In genomic region chr5:14873093-14873492, GRCh38 we compare ENCODE assay signal across 10 cellular contexts. TPM values are rescaled to one million over a fixed set of nuclear protein-coding genes. Genes with fewer than 3 reads are reported as not detected.
DNase-seq lines count a peak whose midpoint lies in the region; ATAC-seq, FAIRE-seq and TF ChIP-seq lines count a peak whose summit lies in the region.
"Had no signal": no experiment of that assay in that cellular context is flagged by ENCODE, and none has a peak within 500 bp of the region (broad histone marks: within the 10 kb centered on the region; RNA-seq: fewer than 3 reads in every experiment).

No MANE protein-coding gene starts in this region.

- H4K20me1 ChIP-seq in PC-9 (ENCODE audit: insufficient read depth), result no peaks in the 10 kb centered on the region

- H3K79me2 ChIP-seq in PC-9 (ENCODE audit: low read depth), result no peaks in the 10 kb centered on the region

- H3K27ac ChIP-seq in CD8-positive, alpha-beta T cell (ENCODE audit: low read depth, low read length), result peak overlapping the region; percentile 63
- H3K27ac ChIP-seq in rectal smooth muscle tissue (ENCODE audit: low read depth, low read length), result peak overlapping the region; percentile 7
- no peak overlapping the region for H3K27ac ChIP-seq in PC-9
- no peak overlapping the region for H3K27ac ChIP-seq in small intestine (ENCODE audit: low read depth in 1 of 2, low read length in 1 of 2)
- H3K27ac ChIP-seq: HL-60 had no signal

- H3K27ac Mint-ChIP-seq in CD8-positive, alpha-beta T cell, result peak overlapping the region; percentile 49

- H3K9me3 ChIP-seq in CD8-positive, alpha-beta T cell (ENCODE audit: low read length), result no peaks in the 10 kb centered on the region
- H3K9me3 ChIP-seq in MG63, result no peaks in the 10 kb centered on the region
- no peaks in the 10 kb centered on the region for H3K9me3 ChIP-seq in PC-9 (ENCODE audit: insufficient read depth, low read depth)
- no peaks in the 10 kb centered on the region for H3K9me3 ChIP-seq in small intestine (ENCODE audit: control insufficient read depth, low read depth)

- no peaks in the 10 kb centered on the region for H3K27me3 Mint-ChIP-seq in CD8-positive, alpha-beta T cell (ENCODE audit: low read depth)

- H3K27me3 ChIP-seq in CD8-positive, alpha-beta T cell (ENCODE audit: insufficient read depth, low read length), result no peaks in the 10 kb centered on the region
- H3K27me3 ChIP-seq in MG63, result no peaks in the 10 kb centered on the region
- H3K27me3 ChIP-seq in rectal smooth muscle tissue (ENCODE audit: control insufficient read depth, insufficient read depth, low read length), result no peaks in the 10 kb centered on the region
- no peaks in the 10 kb centered on the region for H3K27me3 ChIP-seq in PC-9 (ENCODE audit: insufficient read depth, low read depth)
- H3K27me3 ChIP-seq in small intestine (ENCODE audit: control insufficient read depth in 2 of 2, insufficient read depth in 2 of 2, low read length in 2 of 2), result peaks cover 0 to under 1% of the 10 kb centered on the region in 2 donors

- H3K36me3 ChIP-seq in CD8-positive, alpha-beta T cell (ENCODE audit: insufficient read depth, low read length), result no peaks in the 10 kb centered on the region
- H3K36me3 ChIP-seq in MG63, result no peaks in the 10 kb centered on the region
- no peaks in the 10 kb centered on the region for H3K36me3 ChIP-seq in rectal smooth muscle tissue (ENCODE audit: control insufficient read depth, insufficient read depth, low read length)
- H3K36me3 ChIP-seq in PC-9 (ENCODE audit: low read depth), result no peaks in the 10 kb centered on the region
- no peaks in the 10 kb centered on the region for H3K36me3 ChIP-seq in small intestine (ENCODE audit: control insufficient read depth in 2 of 2, insufficient read depth in 2 of 2, low read length in 2 of 2)

- DNase-seq in CD8-positive, alpha-beta T cell, result no peak
- DNase-seq in MG63, result no peak
- no peak for DNase-seq in epithelial cell of proximal tubule (ENCODE audit: low read depth)
- no peak for DNase-seq in PC-9
- DNase-seq in small intestine, result no peak
- no peak for DNase-seq in UCSD-AML1 (lab: John Stamatoyannopoulos, UW; ENCODE audit: unreplicated experiment)
- no peak for DNase-seq in NCI-H1436 treated with DMSO at 0.1 percent for 48 hours (lab: John Stamatoyannopoulos, UW)
- DNase-seq: DMS79 treated with DMSO at 0.1 percent for 48 hours had no signal

- H3K4me3 ChIP-seq in CD8-positive, alpha-beta T cell (ENCODE audit: low read depth, low read length), result peak overlapping the region; percentile 63
- H3K4me3 ChIP-seq in MG63, result peak overlapping the region; percentile 68
- H3K4me3 ChIP-seq in epithelial cell of proximal tubule (ENCODE audit: low read depth, low read length), result peak overlapping the region; percentile 73
- peak overlapping the region; percentile 78 for H3K4me3 ChIP-seq in rectal smooth muscle tissue (ENCODE audit: low read length)
- H3K4me3 ChIP-seq in PC-9, result no peak overlapping the region
- no peak overlapping the region for H3K4me3 ChIP-seq in small intestine (ENCODE audit: low read depth in 1 of 2, low read length in 2 of 2)

- WGBS in small intestine, 3 donors, result 77 to 86% (median 79%) methylated on average over 9 of the region's 9 CpGs

- no peaks in the 10 kb centered on the region; the same call in 1 of the 2 replicates for H3F3A ChIP-seq in PC-9 (ENCODE audit: insufficient read depth, low read depth)

- H3K4me1 ChIP-seq in CD8-positive, alpha-beta T cell (ENCODE audit: insufficient read depth, low read length), result peaks cover 13% of the 10 kb centered on the region
- H3K4me1 ChIP-seq in rectal smooth muscle tissue (ENCODE audit: control insufficient read depth, insufficient read depth, low read length) (no peaks in the 10 kb centered on the region), PC-9 (replicated peaks; ENCODE audit: insufficient read depth) (peaks cover 7% of the 10 kb centered on the region; the same call in 1 of the 2 replicates), small intestine (ENCODE audit: control insufficient read depth in 2 of 2, insufficient read depth in 1 of 2, low read depth in 1 of 2, low read length in 1 of 2) (no peaks in the 10 kb centered on the region)

- no peaks in the 10 kb centered on the region for H3K9me2 ChIP-seq in PC-9 (ENCODE audit: insufficient read depth)

- H3K4me2 ChIP-seq in PC-9, result no peak overlapping the region

- POLR2A ChIA-PET in CD8-positive, alpha-beta T cell (lab: Charles Lee), result interaction anchor here (0.7 to 1.4 kb wide), 2 partner anchors 90 to 159 kb away, joined by 3 to 5 read pairs; no protein-coding TSS in a partner anchor
- POLR2A ChIA-PET in PC-9 (lab: Charles Lee; ENCODE audit: unreplicated experiment), result interaction anchor here (0.6 kb wide), 1 partner anchor 1663 kb away, joined by 5 read pairs; no protein-coding TSS in a partner anchor

- H3K9me3 Mint-ChIP-seq in CD8-positive, alpha-beta T cell, result no peaks in the 10 kb centered on the region

- no peak for ATAC-seq in CD8-positive, alpha-beta T cell

- FAIRE-seq in small intestine (lab: Jason Lieb, UNC), result no peak

- H3K4me3 Mint-ChIP-seq in CD8-positive, alpha-beta T cell, result peak overlapping the region; percentile 90

- peaks cover 37% of the 10 kb centered on the region for H3K4me1 Mint-ChIP-seq in CD8-positive, alpha-beta T cell (ENCODE audit: low read depth)

- H3K9ac ChIP-seq in rectal smooth muscle tissue (ENCODE audit: low read length), result no peak overlapping the region

- no peak overlapping the region for H2AFZ ChIP-seq in PC-9

- TF ChIP-seq CTCF in CD8-positive, alpha-beta T cell (IDR thresholded peaks at IDR 0.05), result no peak
- TF ChIP-seq CTCF in epithelial cell of proximal tubule (conservative IDR thresholded peaks at IDR 0.05; ENCODE audit: low read depth, low read length) (no peak), PC-9 (conservative IDR thresholded peaks at IDR 0.05) (no peak)

- no TSS peak for BruUV-seq in PC-9 (replicated peaks; lab: Mats Ljungman, UMichigan)

- intact Hi-C loops in CD8-positive, alpha-beta T cell (cut with DNase I, micrococcal nuclease), result loop anchor here (5.0 to 10.0 kb wide), 8 partner anchors 61 to 1742 kb away; partner anchors contain the start of genes OTULINL (in 2 of the 2) and RETREG1 (in 1 of the 2)
- intact Hi-C loops in PC-9 (cut with micrococcal nuclease; ENCODE audit: unreplicated experiment), result loop anchor here (5.0 kb wide), 1 partner anchor 84 kb away; no protein-coding TSS in a partner anchor

- CTCF ChIA-PET in CD8-positive, alpha-beta T cell (lab: Charles Lee), result interaction anchor here (1.2 to 2.1 kb wide), 7 partner anchors 21 to 189 kb away, joined by 3 to 13 read pairs (median 4); no protein-coding TSS in a partner anchor
- CTCF ChIA-PET in PC-9 (lab: Charles Lee), result interaction anchor here (0.7 to 1.8 kb wide), 5 partner anchors 24 to 188 kb away, joined by 3 to 8 read pairs (median 3); no protein-coding TSS in a partner anchor

- H3K36me3 Mint-ChIP-seq in CD8-positive, alpha-beta T cell, result peaks cover 5% of the 10 kb centered on the region

RNA-seq across cellular contexts. Expression of gene ANKH, which starts 1.5 kb away (rescaled TPM):
- total RNA-seq in CD8-positive, alpha-beta T cell, result 10 to 100 TPM; 56.0 to 57.7 TPM
- 12.2 and 28.9 TPM in 2 replicates for total RNA-seq in MG63 (2014; rRNA removed; shearing (Covaris generic); ENCODE audit: low replicate concordance)
- total RNA-seq in epithelial cell of proximal tubule (9.5 and 10.3 TPM in 2 replicates), PC-9 (2021) (81.4 and 87.2 TPM in 2 replicates)
- 10 to 100 TPM; 33.0 to 43.2 (median 40.6) TPM for polyA plus RNA-seq in small intestine

Comparison
In these comparisons a context has a peak if more than half of its experiments do, and no peak if none do; other contexts are left out.
1. H3K27ac ChIP-seq: peak in CD8-positive, alpha-beta T cell (single experiment) and rectal smooth muscle tissue (single experiment); none in PC-9 (single experiment) and small intestine (0 of 2).
2. H3K4me3 ChIP-seq: peak in CD8-positive, alpha-beta T cell (single experiment), MG63 (single experiment), epithelial cell of proximal tubule (single experiment) and rectal smooth muscle tissue (single experiment); none in PC-9 (single experiment) and small intestine (0 of 2).